8 cellular contexts compared by ENCODE assay signal in genomic region chr11:74388678-74389327, GRCh38. TPM values are rescaled to one million over a fixed set of nuclear protein-coding genes. Genes with fewer than 3 reads are reported as not detected.
DNase-seq lines count a peak whose midpoint lies in the region; ATAC-seq and TF ChIP-seq lines count a peak whose summit lies in the region.

No MANE protein-coding gene starts in this region.

- H3K9me2 ChIP-seq in OCI-LY7 (ENCODE audit: insufficient read depth, low read length): no peaks in the 10 kb centered on the region

- H3K23ac ChIP-seq in neuronal stem cell (ENCODE audit: low read depth, low read length, poor library complexity): no peak overlapping the region

- no peaks in the 10 kb centered on the region for H4K20me1 ChIP-seq in OCI-LY7 (ENCODE audit: insufficient read depth, low read length)

- no peak overlapping the region for H3K18ac ChIP-seq in neuronal stem cell (ENCODE audit: low read length)

- no peak overlapping the region for H3K14ac ChIP-seq in neuronal stem cell (ENCODE audit: low read length)

- H3K4me3 ChIP-seq in OCI-LY7 (ENCODE audit: low read depth, low read length, poor library complexity, severe bottlenecking) (no peak overlapping the region), fibroblast of the aortic adventitia (ENCODE audit: low read depth, low read length) (no peak overlapping the region), neuronal stem cell (ENCODE audit: low read length in 2 of 2) (no peak overlapping the region), upper lobe of left lung (no peak overlapping the region)

- intact Hi-C loops in OCI-LY7 (cut with micrococcal nuclease; ENCODE audit: unreplicated experiment): loop anchor here (1.0 kb wide), 1 partner anchor 60 kb away; no protein-coding TSS in a partner anchor

- TF ChIP-seq CTCF in OCI-LY7 (conservative IDR thresholded peaks at IDR 0.05; ENCODE audit: low read length) (peak; percentile 94), fibroblast of the aortic adventitia (IDR thresholded peaks at IDR 0.05; ENCODE audit: insufficient read depth, low read length) (peak; percentile 76), upper lobe of left lung (IDR thresholded peaks at IDR 0.05) (peak; percentile 44 to 75 (median 68))

- no peak overlapping the region for H3K4ac ChIP-seq in neuronal stem cell (ENCODE audit: low read length)

- H3K79me1 ChIP-seq in neuronal stem cell (ENCODE audit: low read depth, low read length): no peaks in the 10 kb centered on the region

- DNase-seq in DMS 273 (lab: John Stamatoyannopoulos, UW; ENCODE audit: unreplicated experiment) (peak; percentile 71), OCI-LY7 (ENCODE audit: low spot score) (peak; percentile 63), fibroblast of the aortic adventitia (ENCODE audit: low read depth) (peak; percentile 62), neuronal stem cell (ENCODE audit: low spot score) (peak; percentile 33), upper lobe of left lung (peak in 1 of 2 donors; percentile 63)
- peak; percentile 62 to 67 for DNase-seq in activated T-cell treated with anti-CD3 and anti-CD28 coated beads, Interleukin-2, amount 50 U/mL, for 48 hours

- CTCF ChIA-PET in OCI-LY7 (lab: Charles Lee; ENCODE audit: unreplicated experiment): interaction anchor here (0.6 kb wide), 1 partner anchor 61 kb away, joined by 5 read pairs; no protein-coding TSS in a partner anchor

- no peak overlapping the region for H2AK5ac ChIP-seq in neuronal stem cell (ENCODE audit: low read depth, low read length)

- no peaks in the 10 kb centered on the region for H3K27me3 ChIP-seq in neuronal stem cell (ENCODE audit: control insufficient read depth in 3 of 3, insufficient read depth in 3 of 3, low read depth in 1 of 3, low read length in 3 of 3)
- no peaks in the 10 kb centered on the region for H3K27me3 ChIP-seq in upper lobe of left lung

- no peak overlapping the region for H3K27ac ChIP-seq in OCI-LY7 (ENCODE audit: low read depth, low read length, poor library complexity, severe bottlenecking)
- no peak overlapping the region for H3K27ac ChIP-seq in neuronal stem cell (replicated peaks; ENCODE audit: low read length)
- no peak overlapping the region for H3K27ac ChIP-seq in upper lobe of left lung

- H2BK120ac ChIP-seq in neuronal stem cell (ENCODE audit: low read depth, low read length): no peak overlapping the region

- no peaks in the 10 kb centered on the region for H3K36me3 ChIP-seq in OCI-LY7 (ENCODE audit: insufficient read depth, low read length)
- H3K36me3 ChIP-seq in neuronal stem cell (replicated peaks in 1 of 2; ENCODE audit: control insufficient read depth in 2 of 2, insufficient read depth in 2 of 2, low read length in 2 of 2): no peaks in the 10 kb centered on the region
- no peaks in the 10 kb centered on the region for H3K36me3 ChIP-seq in upper lobe of left lung

- H2BK12ac ChIP-seq in neuronal stem cell (ENCODE audit: low read length): no peak overlapping the region

- H3K9ac ChIP-seq in neuronal stem cell (ENCODE audit: low read depth, low read length, poor library complexity): no peak overlapping the region

- peak; percentile 48 for ATAC-seq in HG03520 (IDR thresholded peaks at IDR 0.05; ENCODE audit: unreplicated experiment)
- ATAC-seq in upper lobe of left lung (ENCODE audit: low FRiP score in 2 of 2): peak in 1 of 2 donors; percentile 83
- no peak for ATAC-seq in GM18870 (IDR thresholded peaks at IDR 0.05; ENCODE audit: unreplicated experiment)

- H3K4me2 ChIP-seq in OCI-LY7 (ENCODE audit: low read length): no peak overlapping the region
- no peak overlapping the region for H3K4me2 ChIP-seq in neuronal stem cell (ENCODE audit: insufficient read depth, low read length, poor library complexity, severe bottlenecking)

- H3K4me1 ChIP-seq in OCI-LY7 (ENCODE audit: insufficient read depth, low read length, poor library complexity, severe bottlenecking) (no peaks in the 10 kb centered on the region), neuronal stem cell (ENCODE audit: control insufficient read depth in 2 of 2, insufficient read depth in 1 of 2, low read depth in 1 of 2, low read length in 2 of 2) (peaks cover 0 to 2% of the 10 kb centered on the region in 2 donors), upper lobe of left lung (peaks cover 0 to 4% (median 0%) of the 10 kb centered on the region in 4 donors)

- no peak overlapping the region for H2BK15ac ChIP-seq in neuronal stem cell (ENCODE audit: low read length)

- no peak overlapping the region for H4K8ac ChIP-seq in neuronal stem cell (ENCODE audit: low read depth, low read length)

- H3K9me3 ChIP-seq in OCI-LY7 (ENCODE audit: low read length) (no peaks in the 10 kb centered on the region), neuronal stem cell (replicated peaks in 1 of 2; ENCODE audit: control insufficient read depth in 2 of 2, insufficient read depth in 1 of 2, low read depth in 1 of 2, low read length in 2 of 2) (no peaks in the 10 kb centered on the region), upper lobe of left lung (no peaks in the 10 kb centered on the region)

- POLR2A ChIA-PET in OCI-LY7 (lab: Charles Lee): interaction anchor here (0.5 to 1.5 kb wide), 3 partner anchors 19 to 61 kb away, joined by 3 to 4 read pairs (median 3); no protein-coding TSS in a partner anchor

- BruUV-seq in OCI-LY7 (replicated peaks; lab: Mats Ljungman, UMichigan): no TSS peak

- no peak overlapping the region for H4K91ac ChIP-seq in neuronal stem cell (ENCODE audit: low read depth, low read length, poor library complexity)

- WGBS in neuronal stem cell (ENCODE audit: extremely low coverage in 2 of 2, insufficient read length in 2 of 2, insufficient replicate concordance in 1 of 2), 2 donors: no CpG with 5 or more reads among the region's 2 CpGs
- WGBS in upper lobe of left lung, 2 donors: 3 to 13% methylated on average over 2 of the region's 2 CpGs

- H3K79me2 ChIP-seq in OCI-LY7 (ENCODE audit: insufficient read depth, low read depth, low read length): no peaks in the 10 kb centered on the region

- no peak overlapping the region for H2AFZ ChIP-seq in OCI-LY7 (ENCODE audit: low read length)
- no peak overlapping the region for H2AFZ ChIP-seq in neuronal stem cell (ENCODE audit: low read length)

- no peak for TF ChIP-seq POLR2A in upper lobe of left lung (IDR thresholded peaks at IDR 0.05)

- no peak overlapping the region for H2BK5ac ChIP-seq in neuronal stem cell (ENCODE audit: low read length)

- TF ChIP-seq EP300 in upper lobe of left lung (IDR thresholded peaks at IDR 0.05): no peak

RNA-seq across cellular contexts. Expression of gene PGM2L1, which starts 9.4 kb away (rescaled TPM):
- total RNA-seq in OCI-LY7 (2014; rRNA removed; shearing (Covaris generic)): 0.28 and 0.79 TPM in 2 replicates
- total RNA-seq in OCI-LY7 (2022): 0.78 and 0.87 TPM in 2 replicates
- total RNA-seq in fibroblast of the aortic adventitia (ENCODE audit: low replicate concordance): 4.2 and 4.3 TPM in 2 replicates
- polyA plus RNA-seq in neuronal stem cell (2013, experiment 1 of 2): 6.2 TPM
- 6.2 TPM for polyA plus RNA-seq in neuronal stem cell (2013, experiment 2 of 2)
- 1 to 10 TPM; 1.0 to 8.8 (median 5.8) TPM for total RNA-seq in upper lobe of left lung
